Comparison of ENCODE assay signal across 8 cellular contexts in genomic region chr20:51767018-51767866, GRCh38. TPM values are rescaled to one million over a fixed set of nuclear protein-coding genes. Genes with fewer than 3 reads are reported as not detected.
DNase-seq lines count a peak whose midpoint lies in the region; ATAC-seq, FAIRE-seq and TF ChIP-seq lines count a peak whose summit lies in the region.

No MANE protein-coding gene starts in this region.

- FAIRE-seq in RCC 7860 (lab: Jason Lieb, UNC) = no peak

- H3K27ac ChIP-seq in HUES48 (ENCODE audit: low read depth, low read length) (peak overlapping the region; percentile 59), ascending aorta (peak overlapping the region; percentile 52 to 80), aorta (ENCODE audit: low read depth in 1 of 2, low read length in 2 of 2) (no peak overlapping the region)

- H3K36me3 ChIP-seq in HUES48 (ENCODE audit: control insufficient read depth, insufficient read depth, low read length) (no peaks in the 10 kb centered on the region), ascending aorta (no peaks in the 10 kb centered on the region), aorta (ENCODE audit: control insufficient read depth in 1 of 2, insufficient read depth in 2 of 2, low read length in 1 of 2) (no peaks in the 10 kb centered on the region)

- peak in 2 of 3 experiments; percentile 27 to 36 for TF ChIP-seq CTCF in ascending aorta (IDR thresholded peaks at IDR 0.05)

- H3K9me3 ChIP-seq in HUES48 (ENCODE audit: control insufficient read depth, insufficient read depth, low read length) (no peaks in the 10 kb centered on the region), ascending aorta (no peaks in the 10 kb centered on the region), aorta (ENCODE audit: control insufficient read depth, low read length) (no peaks in the 10 kb centered on the region)

- H3K4me3 ChIP-seq in HUES48 (ENCODE audit: low read depth, low read length) = peak overlapping the region; percentile 88
- peak overlapping the region; percentile 64 to 87 for H3K4me3 ChIP-seq in ascending aorta
- peak overlapping the region; percentile 57 to 84 for H3K4me3 ChIP-seq in aorta (ENCODE audit: low read length in 2 of 2)

- WGBS in aorta, 2 donors = 2% methylated on average over 52 to 60 of the region's 60 CpGs

- peak; percentile 93 for DNase-seq in COR-L47 (lab: John Stamatoyannopoulos, UW)
- DNase-seq in RCC 7860 (ENCODE audit: low spot score) = peak; percentile 45
- DNase-seq in ascending aorta (ENCODE audit: low spot score in 2 of 2) = peak; percentile 24 to 77
- peak; percentile 46 for DNase-seq in hepatic stellate cell (ENCODE audit: low spot score)
- peak; percentile 60 to 98 (median 84) for DNase-seq in posterior cingulate gyrus
- peak; percentile 73 to 89 for DNase-seq in aorta

- ATAC-seq in aorta (ENCODE audit: low FRiP score) (peak; percentile 82), GM18511 (IDR thresholded peaks at IDR 0.05; ENCODE audit: unreplicated experiment) (no peak)

- peak overlapping the region; percentile 81 for H3K9ac ChIP-seq in HUES48 (ENCODE audit: low read depth, low read length)

- intact Hi-C loops in ascending aorta (cut with DNase I) = loop anchor here (2.0 to 5.0 kb wide), 2 partner anchors 16 to 35 kb away; no protein-coding TSS in a partner anchor
- intact Hi-C loops in posterior cingulate gyrus (cut with DNase I) = loop anchor here (10.0 kb wide), 1 partner anchor 428 kb away; the partner anchor contains the start of gene ZFP64
- intact Hi-C loops in aorta (cut with DNase I) = loop anchor here in 1 of 2 donors (10.0 kb wide), 3 partner anchors 62 to 218 kb away; no protein-coding TSS in a partner anchor

- no peaks in the 10 kb centered on the region for H3K4me1 ChIP-seq in HUES48 (ENCODE audit: control insufficient read depth, insufficient read depth, low read length)
- no peaks in the 10 kb centered on the region for H3K4me1 ChIP-seq in ascending aorta
- no peaks in the 10 kb centered on the region for H3K4me1 ChIP-seq in aorta (ENCODE audit: control insufficient read depth in 1 of 2, insufficient read depth in 2 of 2, low read length in 2 of 2)

- no peaks in the 10 kb centered on the region for H3K27me3 ChIP-seq in HUES48 (ENCODE audit: control insufficient read depth, insufficient read depth, low read length)
- no peaks in the 10 kb centered on the region for H3K27me3 ChIP-seq in ascending aorta
- H3K27me3 ChIP-seq in aorta (ENCODE audit: control insufficient read depth in 1 of 2, insufficient read depth in 2 of 2, low read length in 1 of 2) = no peaks in the 10 kb centered on the region

RNA-seq across cellular contexts. Expression of gene ATP9A, which starts 0.9 kb away (rescaled TPM):
- total RNA-seq in ascending aorta = 14.5 TPM
- total RNA-seq in aorta = 10 to 100 TPM; 49.0 to 59.8 TPM
- polyA plus RNA-seq in aorta = 10 to 100 TPM; 10.6 to 17.4 TPM

RNA-seq across cellular contexts. Expression of gene SALL4, which starts 35.1 kb away (rescaled TPM):
- not detected for total RNA-seq in ascending aorta
- total RNA-seq in aorta = under 1 TPM; 0.12 to 0.19 TPM
- polyA plus RNA-seq in aorta = under 1 TPM in 1 of 2 donors, not detected in 1; 0.18 TPM

Comparison
In these comparisons a context has a peak if more than half of its experiments do, and no peak if none do; other contexts are left out.
1. H3K27ac ChIP-seq: peak in HUES48 (single experiment) and ascending aorta (2 of 2); none in aorta (0 of 2).
2. Peak in every context shown above with its lines, with median percentiles within 50 percentile points of each other: DNase-seq and H3K4me3 ChIP-seq.